ENCODE assay signal across 9 cellular contexts in genomic region chr19:13103585-13103923, GRCh38. TPM values are rescaled to one million over a fixed set of nuclear protein-coding genes. Genes with fewer than 3 reads are reported as not detected.
DNase-seq lines count a peak whose midpoint lies in the region; ATAC-seq, FAIRE-seq and TF ChIP-seq lines count a peak whose summit lies in the region.
"Had no signal": no experiment of that assay in that cellular context is flagged by ENCODE, and none has a peak within 500 bp of the region (broad histone marks: within the 10 kb centered on the region; RNA-seq: fewer than 3 reads in every experiment).

No MANE protein-coding gene starts in this region.

- H3K4me3 ChIP-seq in CD4-positive, CD25-positive, alpha-beta regulatory T cell (ENCODE audit: low read depth, low read length): peak overlapping the region; percentile 44
- H3K4me3 ChIP-seq in GM12878: no peak overlapping the region
- no peak overlapping the region for H3K4me3 ChIP-seq in kidney (ENCODE audit: low read length in 2 of 2)

- H4K20me1 ChIP-seq in GM12878 (ENCODE audit: control insufficient read depth, insufficient read depth): no peaks in the 10 kb centered on the region

- peaks cover 74% of the 10 kb centered on the region for H3K4me1 ChIP-seq in CD4-positive, CD25-positive, alpha-beta regulatory T cell (ENCODE audit: control insufficient read depth, insufficient read depth, low read length, poor library complexity, severe bottlenecking)
- H3K4me1 ChIP-seq in GM12878 (ENCODE audit: control insufficient read depth, insufficient read depth, low read length) (peaks cover 49% of the 10 kb centered on the region), kidney (ENCODE audit: control insufficient read depth in 1 of 2, insufficient read depth in 1 of 2, low read depth in 1 of 2, low read length in 2 of 2) (peaks cover 4 to 25% of the 10 kb centered on the region in 2 donors)

- SMC1A ChIA-PET in GM12878 (lab: Charles Lee; ENCODE audit: uncharacterized antibody, unreplicated experiment): interaction anchor here (0.6 to 2.0 kb wide), 4 partner anchors 14 to 131 kb away, joined by 3 to 6 read pairs (median 6); partner anchors contain the start of gene NACC1

- 20% methylated on average over 5 of the region's 5 CpGs for WGBS in GM12878 (ENCODE audit: insufficient coverage, insufficient replicate concordance, low lambda C conversion rate, missing lambda C conversion rate)

- in situ Hi-C loops in GM12878 (cut with MboI): no loop called here

- peak overlapping the region; percentile 89 to 93 (median 90) for H3K4me3 Mint-ChIP-seq in CD4-positive, CD25-positive, alpha-beta regulatory T cell
- peak overlapping the region; percentile 58 to 96 (median 90) for H3K4me3 Mint-ChIP-seq in naive thymus-derived CD8-positive, alpha-beta T cell

- RAD21 ChIA-PET in GM12878 (lab: Charles Lee; ENCODE audit: unreplicated experiment): interaction anchor here (0.5 to 3.3 kb wide), 6 partner anchors 9 to 1027 kb away, joined by 3 to 18 read pairs (median 3); no protein-coding TSS in a partner anchor

- no peak for TF ChIP-seq POLR2A in GM12878 (IDR thresholded peaks at IDR 0.05; ENCODE audit: low read depth, low read length)

- TF ChIP-seq RAD21 in GM12878 (IDR thresholded peaks at IDR 0.05; ENCODE audit: insufficient read depth, low read depth, low read length): no peak

- peaks cover 0 to 53% (median 21%) of the 10 kb centered on the region in 4 donors for H3K4me1 Mint-ChIP-seq in CD4-positive, CD25-positive, alpha-beta regulatory T cell
- H3K4me1 Mint-ChIP-seq in naive thymus-derived CD8-positive, alpha-beta T cell: peaks cover 16 to 61% (median 52%) of the 10 kb centered on the region in 4 donors

- H3K27me3 ChIP-seq in CD4-positive, CD25-positive, alpha-beta regulatory T cell (ENCODE audit: control insufficient read depth, insufficient read depth, low read length): no peaks in the 10 kb centered on the region
- H3K27me3 ChIP-seq in GM12878 (replicated peaks in 1 of 2; ENCODE audit: control insufficient read depth in 2 of 2, insufficient read depth in 2 of 2, low read length in 1 of 2): no peaks in the 10 kb centered on the region; a peak in 1 of 4 replicates

- peaks cover 6% of the 10 kb centered on the region for H3K36me3 Mint-ChIP-seq in CD4-positive, CD25-positive, alpha-beta regulatory T cell
- peaks cover 0 to 8% (median 2%) of the 10 kb centered on the region in 3 donors for H3K36me3 Mint-ChIP-seq in naive thymus-derived CD8-positive, alpha-beta T cell

- no peak for DNase-seq in CD4-positive, CD25-positive, alpha-beta regulatory T cell
- DNase-seq in Kasumi-1 (lab: John Stamatoyannopoulos, UW) (peak; percentile 68 to 71), GM12878 (ENCODE audit: low read depth, low spot score) (no peak), T-helper 9 cell (no peak), globus pallidus (ENCODE audit: low spot score) (no peak), iPS-NIHi11 (ENCODE audit: low spot score) (no peak), kidney (no peak)
- no peak for DNase-seq in naive thymus-derived CD8-positive, alpha-beta T cell

- H3K27ac ChIP-seq in CD4-positive, CD25-positive, alpha-beta regulatory T cell (ENCODE audit: insufficient read depth, low read length, poor library complexity, severe bottlenecking): peak overlapping the region; percentile 72
- peak overlapping the region; percentile 90 for H3K27ac ChIP-seq in GM12878 (ENCODE audit: control insufficient read depth, insufficient read depth)
- H3K27ac ChIP-seq in kidney (ENCODE audit: low read depth in 2 of 2, low read length in 2 of 2): peak overlapping the region in 1 of 2 donors; percentile 79

- H3K27ac Mint-ChIP-seq in CD4-positive, CD25-positive, alpha-beta regulatory T cell: peak overlapping the region in 2 of 3 donors; percentile 62 to 92
- peak overlapping the region in 4 of 10 donors; percentile 18 to 93 (median 84) for H3K27ac Mint-ChIP-seq in naive thymus-derived CD8-positive, alpha-beta T cell
- H3K27ac Mint-ChIP-seq: mesothelial cell of epicardium had no signal

- FAIRE-seq in GM12878 (lab: Jason Lieb, UNC): no peak
- no peak for FAIRE-seq in kidney (lab: Jason Lieb, UNC)

- H3K9me3 Mint-ChIP-seq in CD4-positive, CD25-positive, alpha-beta regulatory T cell: no peaks in the 10 kb centered on the region
- no peaks in the 10 kb centered on the region for H3K9me3 Mint-ChIP-seq in naive thymus-derived CD8-positive, alpha-beta T cell
- H3K9me3 Mint-ChIP-seq: mesothelial cell of epicardium had no signal

- POLR2A ChIA-PET in GM12878 (lab: Charles Lee): interaction anchor here (2.3 kb wide), 1 partner anchor 14 kb away, joined by 7 read pairs; the partner anchor contains the start of genes NACC1 and TRMT1
- POLR2A ChIA-PET in naive thymus-derived CD8-positive, alpha-beta T cell (lab: Charles Lee): interaction anchor here (0.6 to 5.8 kb wide), 10 partner anchors 8 to 312 kb away, joined by 3 to 67 read pairs (median 10); partner anchors contain the start of genes IER2, JUNB, NACC1 and STX10

- ATAC-seq in CD4-positive, CD25-positive, alpha-beta regulatory T cell (ENCODE audit: low read depth in 2 of 2): no peak
- peak; percentile 2 for ATAC-seq in GM12878
- no peak for ATAC-seq in naive thymus-derived CD8-positive, alpha-beta T cell

- TF ChIP-seq EP300 in GM12878 (IDR thresholded peaks at IDR 0.05; ENCODE audit: borderline replicate concordance in 1 of 2, control insufficient read depth in 1 of 2, low read depth in 2 of 2, low read length in 2 of 2): no peak

- no peak overlapping the region for H2AFZ ChIP-seq in GM12878 (ENCODE audit: control insufficient read depth, low read depth, low read length)

- CTCF ChIA-PET in GM12878 (lab: Yijun Ruan, JAX): interaction anchor here (0.9 to 3.8 kb wide), 9 partner anchors 10 to 138 kb away, joined by 3 to 13 read pairs (median 4); partner anchors contain the start of genes IER2 and STX10

- H3K36me3 ChIP-seq in CD4-positive, CD25-positive, alpha-beta regulatory T cell (ENCODE audit: control insufficient read depth, insufficient read depth, low read length): no peaks in the 10 kb centered on the region
- H3K36me3 ChIP-seq in GM12878 (ENCODE audit: control insufficient read depth in 2 of 2, insufficient read depth in 2 of 2, low read length in 1 of 2) (peaks cover 0 to 2% of the 10 kb centered on the region in 2 experiments; a peak in 1 of 4 replicates), kidney (ENCODE audit: control insufficient read depth in 1 of 2, insufficient read depth in 2 of 2, low read length in 2 of 2) (no peaks in the 10 kb centered on the region)

- peak overlapping the region; percentile 59 for H3K9ac ChIP-seq in GM12878 (ENCODE audit: control insufficient read depth, insufficient read depth, low read length)
- no peak overlapping the region for H3K9ac ChIP-seq in kidney (ENCODE audit: low read length in 2 of 2)

- TF ChIP-seq CTCF in GM12878 (IDR thresholded peaks at IDR 0.05 in 2 of 3, conservative IDR thresholded peaks at IDR 0.05 in 1 of 3; ENCODE audit: control insufficient read depth in 2 of 3, extremely low read depth in 1 of 3, insufficient read depth in 1 of 3, low read depth in 3 of 3, low read length in 3 of 3) (no peak), kidney (IDR thresholded peaks at IDR 0.05; ENCODE audit: borderline replicate concordance, extremely low read depth, insufficient read depth) (no peak)

- peaks cover 5% of the 10 kb centered on the region; the same call in 1 of the 2 replicates for H3K79me2 ChIP-seq in GM12878 (ENCODE audit: control insufficient read depth, insufficient read depth, low read length)

- H3K27me3 Mint-ChIP-seq in CD4-positive, CD25-positive, alpha-beta regulatory T cell: no peaks in the 10 kb centered on the region
- peaks cover 0 to 3% (median 0%) of the 10 kb centered on the region in 5 donors for H3K27me3 Mint-ChIP-seq in naive thymus-derived CD8-positive, alpha-beta T cell

- H3K9me3 ChIP-seq in CD4-positive, CD25-positive, alpha-beta regulatory T cell (ENCODE audit: control insufficient read depth in 2 of 2, low read length in 2 of 2): no peaks in the 10 kb centered on the region
- H3K9me3 ChIP-seq in GM12878 (replicated peaks; ENCODE audit: control insufficient read depth, insufficient read depth, low read length) (no peaks in the 10 kb centered on the region; the same call in 2 of the 3 replicates), kidney (ENCODE audit: control insufficient read depth in 1 of 2, low read length in 2 of 2) (no peaks in the 10 kb centered on the region)

- intact Hi-C loops in GM12878 (cut with micrococcal nuclease; ENCODE audit: unreplicated experiment): loop anchor here (5.0 kb wide), 2 partner anchors 49 to 159 kb away; partner anchors contain the start of genes IER2 and STX10
- intact Hi-C loops in kidney (cut with DNase I): no loop called here

- H3K4me2 ChIP-seq in GM12878 (ENCODE audit: control insufficient read depth, insufficient read depth): peak overlapping the region; percentile 99

- BruUV-seq in GM12878 (replicated peaks; lab: Mats Ljungman, UMichigan): no TSS peak

RNA-seq across cellular contexts. Expression of gene LYL1, which starts 0.9 kb away (rescaled TPM):
- total RNA-seq in CD4-positive, CD25-positive, alpha-beta regulatory T cell: 8.7 TPM
- 10 to 100 TPM in 1 of 4 donors, 1 to 10 TPM in 3; 6.5 to 14.2 (median 7.5) TPM for polyA plus RNA-seq in CD4-positive, CD25-positive, alpha-beta regulatory T cell
- total RNA-seq in GM12878 (2013; cell fraction: nucleolus; rRNA removed): 13.0 and 16.6 TPM in 2 replicates
- total RNA-seq in GM12878 (2014; rRNA removed) (29.3 and 34.8 TPM in 2 replicates), GM12878 (2014; rRNA removed; fragmentation: Illumina TruSeq; extraction: Trizol) (5.8 and 5.9 TPM in 2 replicates), GM12878 (2021) (27.4 and 30.0 TPM in 2 replicates), kidney (13.8 TPM)
- 0.52 TPM for polyA plus RNA-seq in GM12878 (2011; ENCODE audit: low read depth)
- polyA plus RNA-seq in GM12878 (2011; rRNA removed) (0.56 and 0.62 TPM in 2 replicates), GM12878 (2014; fragmentation: Illumina TruSeq; extraction: Trizol) (1.3 and 2.4 TPM in 2 replicates), GM12878 (2014; fragmentation: Nextera tagmentation; extraction: Ambion mirVana) (under 1 TPM; 0.10 to 0.77 TPM), GM12878 (2014; rRNA removed) (25.1 and 30.8 TPM in 2 replicates), GM12878 (2016; fragmentation: Nextera tagmentation; extraction: Ambion mirVana) (1 to 10 TPM; 3.1 to 8.0 TPM), kidney (ENCODE audit: insufficient read depth, low read depth, low replicate concordance) (8.5 TPM)
- polyA plus RNA-seq in GM12878 (2011; cell fraction: cytosol; rRNA removed): 0.84 and 1.5 TPM in 2 replicates
- 1.7 and 2.5 TPM in 2 replicates for polyA plus RNA-seq in GM12878 (2011; cell fraction: nucleus; rRNA removed)
- 6.5 and 9.4 TPM in 2 replicates for polyA plus RNA-seq in GM12878 (2012)
- polyA minus RNA-seq in GM12878 (2011; rRNA and poly(A)+ RNA removed): 0.59 and 1.1 TPM in 2 replicates
- polyA minus RNA-seq in GM12878 (2011; cell fraction: cytosol; rRNA and poly(A)+ RNA removed): 1.7 TPM in 1 of 2 replicates, not detected in the other
- 0.73 and 1.8 TPM in 2 replicates for polyA minus RNA-seq in GM12878 (2011; cell fraction: nucleus; rRNA and poly(A)+ RNA removed)
- 1 to 10 TPM; 6.6 to 7.9 TPM for total RNA-seq in naive thymus-derived CD8-positive, alpha-beta T cell
- polyA plus RNA-seq in naive thymus-derived CD8-positive, alpha-beta T cell: 1 to 10 TPM in 2 of 3 donors, under 1 TPM in 1; 0.37 to 2.6 (median 1.3) TPM

RNA-seq across cellular contexts. Expression of gene TRMT1, which starts 13.0 kb away (rescaled TPM):
- total RNA-seq in CD4-positive, CD25-positive, alpha-beta regulatory T cell: 57.6 TPM
- 10 to 100 TPM; 16.0 to 22.3 (median 19.9) TPM for polyA plus RNA-seq in CD4-positive, CD25-positive, alpha-beta regulatory T cell
- total RNA-seq in GM12878 (2013; cell fraction: nucleolus; rRNA removed): 57.7 and 66.1 TPM in 2 replicates
- total RNA-seq in GM12878 (2014; rRNA removed): 33.7 and 37.0 TPM in 2 replicates
- total RNA-seq in GM12878 (2014; rRNA removed; fragmentation: Illumina TruSeq; extraction: Trizol): 16.1 and 18.8 TPM in 2 replicates
- total RNA-seq in GM12878 (2021): 51.4 and 53.1 TPM in 2 replicates
- 15.2 TPM for polyA plus RNA-seq in GM12878 (2011; ENCODE audit: low read depth)
- polyA plus RNA-seq in GM12878 (2011; rRNA removed): 18.4 and 29.5 TPM in 2 replicates
- 43.7 and 65.4 TPM in 2 replicates for polyA plus RNA-seq in GM12878 (2011; cell fraction: cytosol; rRNA removed)
- polyA plus RNA-seq in GM12878 (2011; cell fraction: nucleus; rRNA removed): 346 and 425 TPM in 2 replicates
- polyA plus RNA-seq in GM12878 (2012): 31.0 and 36.9 TPM in 2 replicates
- polyA plus RNA-seq in GM12878 (2014; fragmentation: Illumina TruSeq; extraction: Trizol): 11.3 and 32.5 TPM in 2 replicates
- polyA plus RNA-seq in GM12878 (2014; fragmentation: Nextera tagmentation; extraction: Ambion mirVana): 1 to 10 TPM; 3.4 to 4.5 TPM
- polyA plus RNA-seq in GM12878 (2014; rRNA removed): 64.7 and 68.8 TPM in 2 replicates
- 10 to 100 TPM; 52.6 to 56.3 TPM for polyA plus RNA-seq in GM12878 (2016; fragmentation: Nextera tagmentation; extraction: Ambion mirVana)
- polyA minus RNA-seq in GM12878 (2011; rRNA and poly(A)+ RNA removed): 17.3 and 34.2 TPM in 2 replicates
- 17.8 and 33.2 TPM in 2 replicates for polyA minus RNA-seq in GM12878 (2011; cell fraction: cytosol; rRNA and poly(A)+ RNA removed)
- 36.4 and 46.4 TPM in 2 replicates for polyA minus RNA-seq in GM12878 (2011; cell fraction: nucleus; rRNA and poly(A)+ RNA removed)
- total RNA-seq in naive thymus-derived CD8-positive, alpha-beta T cell: 100 to 1,000 TPM; 100 to 103 TPM
- polyA plus RNA-seq in naive thymus-derived CD8-positive, alpha-beta T cell: 10 to 100 TPM; 26.1 to 35.1 (median 27.2) TPM
- 40.0 TPM for total RNA-seq in kidney
- 22.7 TPM for polyA plus RNA-seq in kidney (ENCODE audit: insufficient read depth, low read depth, low replicate concordance)

RNA-seq across cellular contexts. Expression of gene NACC1, which starts 14.5 kb away (rescaled TPM):
- total RNA-seq in CD4-positive, CD25-positive, alpha-beta regulatory T cell: 25.4 TPM
- 1 to 10 TPM in 2 of 4 donors, under 1 TPM in 2; 0.71 to 2.5 (median 1.2) TPM for polyA plus RNA-seq in CD4-positive, CD25-positive, alpha-beta regulatory T cell
- 33.8 and 36.7 TPM in 2 replicates for total RNA-seq in GM12878 (2013; cell fraction: nucleolus; rRNA removed)
- total RNA-seq in GM12878 (2014; rRNA removed): 53.0 and 68.5 TPM in 2 replicates
- 16.2 and 19.6 TPM in 2 replicates for total RNA-seq in GM12878 (2014; rRNA removed; fragmentation: Illumina TruSeq; extraction: Trizol)
- total RNA-seq in GM12878 (2021): 116 and 120 TPM in 2 replicates
- 14.2 TPM for polyA plus RNA-seq in GM12878 (2011; ENCODE audit: low read depth)
- 9.4 and 32.3 TPM in 2 replicates for polyA plus RNA-seq in GM12878 (2011; rRNA removed)
- 75.3 and 119 TPM in 2 replicates for polyA plus RNA-seq in GM12878 (2011; cell fraction: cytosol; rRNA removed)
- polyA plus RNA-seq in GM12878 (2011; cell fraction: nucleus; rRNA removed): 75.5 and 139 TPM in 2 replicates
- polyA plus RNA-seq in GM12878 (2012): 32.6 and 35.0 TPM in 2 replicates
- polyA plus RNA-seq in GM12878 (2014; fragmentation: Illumina TruSeq; extraction: Trizol): 6.1 and 18.8 TPM in 2 replicates
- under 1 TPM; 0.18 to 0.27 TPM for polyA plus RNA-seq in GM12878 (2014; fragmentation: Nextera tagmentation; extraction: Ambion mirVana)
- 86.1 and 89.6 TPM in 2 replicates for polyA plus RNA-seq in GM12878 (2014; rRNA removed)
- 1 to 10 TPM; 2.0 to 3.0 TPM for polyA plus RNA-seq in GM12878 (2016; fragmentation: Nextera tagmentation; extraction: Ambion mirVana)
- 74.5 and 114 TPM in 2 replicates for polyA minus RNA-seq in GM12878 (2011; rRNA and poly(A)+ RNA removed)
- 50.9 and 52.6 TPM in 2 replicates for polyA minus RNA-seq in GM12878 (2011; cell fraction: cytosol; rRNA and poly(A)+ RNA removed)
- 12.9 and 21.6 TPM in 2 replicates for polyA minus RNA-seq in GM12878 (2011; cell fraction: nucleus; rRNA and poly(A)+ RNA removed)
- 10 to 100 TPM; 24.5 to 25.7 TPM for total RNA-seq in naive thymus-derived CD8-positive, alpha-beta T cell
- polyA plus RNA-seq in naive thymus-derived CD8-positive, alpha-beta T cell: 1 to 10 TPM; 1.4 to 3.4 (median 1.9) TPM
- 46.1 TPM for total RNA-seq in kidney
- polyA plus RNA-seq in kidney (ENCODE audit: insufficient read depth, low read depth, low replicate concordance): 16.7 TPM

RNA-seq across cellular contexts. Expression of gene STX10, which starts 46.6 kb away (rescaled TPM):
- total RNA-seq in CD4-positive, CD25-positive, alpha-beta regulatory T cell: 56.5 TPM
- polyA plus RNA-seq in CD4-positive, CD25-positive, alpha-beta regulatory T cell: 10 to 100 TPM; 52.4 to 68.2 (median 58.9) TPM
- 13.8 and 18.2 TPM in 2 replicates for total RNA-seq in GM12878 (2013; cell fraction: nucleolus; rRNA removed)
- 56.2 and 59.0 TPM in 2 replicates for total RNA-seq in GM12878 (2014; rRNA removed)
- 36.3 and 38.4 TPM in 2 replicates for total RNA-seq in GM12878 (2014; rRNA removed; fragmentation: Illumina TruSeq; extraction: Trizol)
- 57.0 and 59.2 TPM in 2 replicates for total RNA-seq in GM12878 (2021)
- polyA plus RNA-seq in GM12878 (2011; ENCODE audit: low read depth): 20.8 TPM
- 32.1 and 47.5 TPM in 2 replicates for polyA plus RNA-seq in GM12878 (2011; rRNA removed)
- 62.2 and 75.9 TPM in 2 replicates for polyA plus RNA-seq in GM12878 (2011; cell fraction: cytosol; rRNA removed)
- 132 and 139 TPM in 2 replicates for polyA plus RNA-seq in GM12878 (2011; cell fraction: nucleus; rRNA removed)
- polyA plus RNA-seq in GM12878 (2012): 38.6 and 38.9 TPM in 2 replicates
- polyA plus RNA-seq in GM12878 (2014; fragmentation: Illumina TruSeq; extraction: Trizol): 7.4 and 33.7 TPM in 2 replicates
- polyA plus RNA-seq in GM12878 (2014; fragmentation: Nextera tagmentation; extraction: Ambion mirVana): 1 to 10 TPM in 1 of 2 experiments, under 1 TPM in 1; 0.56 to 3.7 TPM
- polyA plus RNA-seq in GM12878 (2014; rRNA removed): 76.1 and 78.9 TPM in 2 replicates
- 10 to 100 TPM; 47.7 to 50.4 TPM for polyA plus RNA-seq in GM12878 (2016; fragmentation: Nextera tagmentation; extraction: Ambion mirVana)
- polyA minus RNA-seq in GM12878 (2011; rRNA and poly(A)+ RNA removed): 21.1 and 22.4 TPM in 2 replicates
- polyA minus RNA-seq in GM12878 (2011; cell fraction: cytosol; rRNA and poly(A)+ RNA removed): 15.5 and 18.8 TPM in 2 replicates
- polyA minus RNA-seq in GM12878 (2011; cell fraction: nucleus; rRNA and poly(A)+ RNA removed): 8.9 TPM in 2 replicates
- total RNA-seq in naive thymus-derived CD8-positive, alpha-beta T cell: 10 to 100 TPM; 60.2 to 62.8 TPM
- 10 to 100 TPM; 36.1 to 56.2 (median 50.2) TPM for polyA plus RNA-seq in naive thymus-derived CD8-positive, alpha-beta T cell
- total RNA-seq in kidney: 39.5 TPM
- polyA plus RNA-seq in kidney (ENCODE audit: insufficient read depth, low read depth, low replicate concordance): 52.9 TPM

RNA-seq across cellular contexts. Expression of gene IER2, which starts 46.7 kb away (rescaled TPM):
- 478 TPM for total RNA-seq in CD4-positive, CD25-positive, alpha-beta regulatory T cell
- 100 to 1,000 TPM; 144 to 234 (median 197) TPM for polyA plus RNA-seq in CD4-positive, CD25-positive, alpha-beta regulatory T cell
- total RNA-seq in GM12878 (2013; cell fraction: nucleolus; rRNA removed): 41.4 and 51.6 TPM in 2 replicates
- total RNA-seq in GM12878 (2014; rRNA removed) (26.0 and 31.9 TPM in 2 replicates), GM12878 (2014; rRNA removed; fragmentation: Illumina TruSeq; extraction: Trizol) (9.1 and 9.5 TPM in 2 replicates), GM12878 (2021) (94.5 and 97.2 TPM in 2 replicates), kidney (73.9 TPM)
- 9.8 TPM for polyA plus RNA-seq in GM12878 (2011; ENCODE audit: low read depth)
- polyA plus RNA-seq in GM12878 (2011; rRNA removed) (11.2 and 17.9 TPM in 2 replicates), GM12878 (2014; fragmentation: Illumina TruSeq; extraction: Trizol) (7.7 and 13.2 TPM in 2 replicates), GM12878 (2014; fragmentation: Nextera tagmentation; extraction: Ambion mirVana) (1 to 10 TPM; 2.8 to 9.3 TPM), GM12878 (2014; rRNA removed) (56.0 and 65.3 TPM in 2 replicates), GM12878 (2016; fragmentation: Nextera tagmentation; extraction: Ambion mirVana) (10 to 100 TPM; 75.6 to 81.7 TPM), kidney (ENCODE audit: insufficient read depth, low read depth, low replicate concordance) (96.7 TPM)
- 36.0 and 41.6 TPM in 2 replicates for polyA plus RNA-seq in GM12878 (2011; cell fraction: cytosol; rRNA removed)
- 127 and 170 TPM in 2 replicates for polyA plus RNA-seq in GM12878 (2011; cell fraction: nucleus; rRNA removed)
- polyA plus RNA-seq in GM12878 (2012): 54.9 and 64.6 TPM in 2 replicates
- 5.2 and 11.3 TPM in 2 replicates for polyA minus RNA-seq in GM12878 (2011; rRNA and poly(A)+ RNA removed)
- 12.3 and 14.0 TPM in 2 replicates for polyA minus RNA-seq in GM12878 (2011; cell fraction: cytosol; rRNA and poly(A)+ RNA removed)
- 35.5 and 63.1 TPM in 2 replicates for polyA minus RNA-seq in GM12878 (2011; cell fraction: nucleus; rRNA and poly(A)+ RNA removed)
- 100 to 1,000 TPM; 105 to 112 TPM for total RNA-seq in naive thymus-derived CD8-positive, alpha-beta T cell
- polyA plus RNA-seq in naive thymus-derived CD8-positive, alpha-beta T cell: 100 to 1,000 TPM; 100 to 162 (median 107) TPM

Comparison
In these comparisons a context has a peak if more than half of its experiments do, and no peak if none do; other contexts are left out.
1. DNase-seq: peak in Kasumi-1 (2 of 2); none in CD4-positive, CD25-positive, alpha-beta regulatory T cell (0 of 3), GM12878 (single experiment), naive thymus-derived CD8-positive, alpha-beta T cell (0 of 10), T-helper 9 cell (single experiment), globus pallidus (single experiment), iPS-NIHi11 (single experiment) and kidney (single experiment).